ENCODE assay signal across 1 cellular context in the genomic region with DNA sequence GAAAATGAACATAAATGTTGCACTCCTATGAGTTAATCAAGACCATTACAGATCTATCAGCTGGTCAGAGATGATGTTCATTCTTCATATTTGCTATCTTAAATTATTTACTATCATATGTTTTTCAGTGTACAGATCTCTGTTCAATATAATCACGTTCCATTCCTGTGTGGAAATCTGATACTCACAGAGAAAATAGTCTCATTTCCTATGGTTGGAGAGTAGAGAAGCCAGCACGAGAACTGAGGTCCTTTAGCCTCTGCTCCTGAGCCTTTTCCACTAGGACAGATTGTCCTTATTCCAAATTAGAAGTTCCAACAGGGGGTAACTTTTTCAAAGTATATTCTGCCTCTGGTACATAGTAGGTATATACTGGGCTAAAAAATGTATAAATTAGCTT.
TF ChIP-seq lines count a peak whose summit lies in the region.

No MANE protein-coding gene starts in this region.

TF ChIP-seq in HepG2, 621 proteins besides CTCF, POLR2A, EP300 and RAD21:
- TF ChIP-seq MAF1 (CRISPR knock-in tag; IDR thresholded peaks at IDR 0.05; ENCODE audit: borderline replicate concordance) = no peak
- TF ChIP-seq, protein P1, sequence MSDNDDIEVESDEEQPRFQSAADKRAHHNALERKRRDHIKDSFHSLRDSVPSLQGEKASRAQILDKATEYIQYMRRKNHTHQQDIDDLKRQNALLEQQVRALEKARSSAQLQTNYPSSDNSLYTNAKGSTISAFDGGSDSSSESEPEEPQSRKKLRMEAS (IDR thresholded peaks at IDR 0.05) = no peak
- TF ChIP-seq POLR2AphosphoS5 (IDR thresholded peaks at IDR 0.05; ENCODE audit: low read depth, low read length) = no peak
- TF ChIP-seq ZNF510 (CRISPR knock-in tag; IDR thresholded peaks at IDR 0.05; ENCODE audit: low read depth) = no peak
- TF ChIP-seq, protein P2, sequence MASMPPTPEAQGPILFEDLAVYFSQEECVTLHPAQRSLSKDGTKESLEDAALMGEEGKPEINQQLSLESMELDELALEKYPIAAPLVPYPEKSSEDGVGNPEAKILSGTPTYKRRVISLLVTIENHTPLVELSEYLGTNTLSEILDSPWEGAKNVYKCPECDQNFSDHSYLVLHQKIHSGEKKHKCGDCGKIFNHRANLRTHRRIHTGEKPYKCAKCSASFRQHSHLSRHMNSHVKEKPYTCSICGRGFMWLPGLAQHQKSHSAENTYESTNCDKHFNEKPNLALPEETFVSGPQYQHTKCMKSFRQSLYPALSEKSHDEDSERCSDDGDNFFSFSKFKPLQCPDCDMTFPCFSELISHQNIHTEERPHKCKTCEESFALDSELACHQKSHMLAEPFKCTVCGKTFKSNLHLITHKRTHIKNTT (CRISPR knock-in tag; IDR thresholded peaks at IDR 0.05) = no peak
- TF ChIP-seq, protein P3, sequence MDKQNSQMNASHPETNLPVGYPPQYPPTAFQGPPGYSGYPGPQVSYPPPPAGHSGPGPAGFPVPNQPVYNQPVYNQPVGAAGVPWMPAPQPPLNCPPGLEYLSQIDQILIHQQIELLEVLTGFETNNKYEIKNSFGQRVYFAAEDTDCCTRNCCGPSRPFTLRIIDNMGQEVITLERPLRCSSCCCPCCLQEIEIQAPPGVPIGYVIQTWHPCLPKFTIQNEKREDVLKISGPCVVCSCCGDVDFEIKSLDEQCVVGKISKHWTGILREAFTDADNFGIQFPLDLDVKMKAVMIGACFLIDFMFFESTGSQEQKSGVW (CRISPR knock-in tag; IDR thresholded peaks at IDR 0.05; ENCODE audit: borderline replicate concordance) = no peak
- TF ChIP-seq ZNF530 (CRISPR knock-in tag; IDR thresholded peaks at IDR 0.05; ENCODE audit: low read depth) = no peak
